ENCODE assay signal across 1 cellular context in the genomic region with DNA sequence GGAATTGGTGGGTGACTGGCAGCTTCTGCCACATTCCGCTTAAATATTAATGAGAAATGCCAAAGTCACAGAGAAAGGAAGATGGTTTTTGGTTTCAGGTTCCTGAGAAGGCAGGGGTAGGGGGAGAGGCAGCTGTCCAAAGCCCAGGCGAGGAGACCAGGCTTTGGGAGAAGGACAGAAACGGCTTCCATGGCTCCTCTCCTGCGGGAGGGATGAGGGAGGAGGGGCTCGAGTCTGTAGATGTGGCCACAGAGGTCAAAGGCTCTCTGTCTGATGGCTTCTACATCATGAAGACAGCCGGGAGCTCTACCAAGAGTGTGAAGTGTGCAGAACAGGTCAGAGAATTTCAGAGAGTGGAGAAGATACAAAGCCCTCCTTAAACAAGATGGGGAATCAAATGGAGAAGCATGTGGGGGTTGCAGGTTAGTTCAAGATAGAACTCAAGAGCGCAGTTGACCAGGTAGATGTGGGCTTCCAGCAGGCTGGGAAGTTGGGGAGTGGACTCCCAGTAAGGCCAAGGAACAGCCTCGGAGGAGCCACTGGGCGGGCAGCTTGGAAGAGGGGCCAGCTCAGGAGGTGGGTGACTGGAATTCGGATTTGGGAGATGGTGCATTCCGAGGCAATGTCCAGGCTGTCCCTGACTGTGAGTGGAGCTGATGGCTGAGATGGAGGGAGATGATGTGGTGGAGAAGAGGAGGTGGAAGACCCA.
TF ChIP-seq lines count a peak whose summit lies in the region.

No MANE protein-coding gene starts in this region.

TF ChIP-seq in K562, 482 proteins besides CTCF, POLR2A, EP300 and RAD21 (continued from another document and continues in another):
- TF ChIP-seq, protein P1, sequence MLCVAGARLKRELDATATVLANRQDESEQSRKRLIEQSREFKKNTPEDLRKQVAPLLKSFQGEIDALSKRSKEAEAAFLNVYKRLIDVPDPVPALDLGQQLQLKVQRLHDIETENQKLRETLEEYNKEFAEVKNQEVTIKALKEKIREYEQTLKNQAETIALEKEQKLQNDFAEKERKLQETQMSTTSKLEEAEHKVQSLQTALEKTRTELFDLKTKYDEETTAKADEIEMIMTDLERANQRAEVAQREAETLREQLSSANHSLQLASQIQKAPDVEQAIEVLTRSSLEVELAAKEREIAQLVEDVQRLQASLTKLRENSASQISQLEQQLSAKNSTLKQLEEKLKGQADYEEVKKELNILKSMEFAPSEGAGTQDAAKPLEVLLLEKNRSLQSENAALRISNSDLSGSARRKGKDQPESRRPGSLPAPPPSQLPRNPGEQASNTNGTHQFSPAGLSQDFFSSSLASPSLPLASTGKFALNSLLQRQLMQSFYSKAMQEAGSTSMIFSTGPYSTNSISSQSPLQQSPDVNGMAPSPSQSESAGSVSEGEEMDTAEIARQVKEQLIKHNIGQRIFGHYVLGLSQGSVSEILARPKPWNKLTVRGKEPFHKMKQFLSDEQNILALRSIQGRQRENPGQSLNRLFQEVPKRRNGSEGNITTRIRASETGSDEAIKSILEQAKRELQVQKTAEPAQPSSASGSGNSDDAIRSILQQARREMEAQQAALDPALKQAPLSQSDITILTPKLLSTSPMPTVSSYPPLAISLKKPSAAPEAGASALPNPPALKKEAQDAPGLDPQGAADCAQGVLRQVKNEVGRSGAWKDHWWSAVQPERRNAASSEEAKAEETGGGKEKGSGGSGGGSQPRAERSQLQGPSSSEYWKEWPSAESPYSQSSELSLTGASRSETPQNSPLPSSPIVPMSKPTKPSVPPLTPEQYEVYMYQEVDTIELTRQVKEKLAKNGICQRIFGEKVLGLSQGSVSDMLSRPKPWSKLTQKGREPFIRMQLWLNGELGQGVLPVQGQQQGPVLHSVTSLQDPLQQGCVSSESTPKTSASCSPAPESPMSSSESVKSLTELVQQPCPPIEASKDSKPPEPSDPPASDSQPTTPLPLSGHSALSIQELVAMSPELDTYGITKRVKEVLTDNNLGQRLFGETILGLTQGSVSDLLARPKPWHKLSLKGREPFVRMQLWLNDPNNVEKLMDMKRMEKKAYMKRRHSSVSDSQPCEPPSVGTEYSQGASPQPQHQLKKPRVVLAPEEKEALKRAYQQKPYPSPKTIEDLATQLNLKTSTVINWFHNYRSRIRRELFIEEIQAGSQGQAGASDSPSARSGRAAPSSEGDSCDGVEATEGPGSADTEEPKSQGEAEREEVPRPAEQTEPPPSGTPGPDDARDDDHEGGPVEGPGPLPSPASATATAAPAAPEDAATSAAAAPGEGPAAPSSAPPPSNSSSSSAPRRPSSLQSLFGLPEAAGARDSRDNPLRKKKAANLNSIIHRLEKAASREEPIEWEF (CRISPR knock-in tag; IDR thresholded peaks at IDR 0.05), result no peak
- TF ChIP-seq TCF3 (CRISPR knock-in tag; IDR thresholded peaks at IDR 0.05) (no peak), ZBTB7A (IDR thresholded peaks at IDR 0.05; ENCODE audit: borderline replicate concordance, control insufficient read depth, low read depth, low read length) (no peak), HCFC1 (IDR thresholded peaks at IDR 0.05; ENCODE audit: low read depth, low read length) (no peak), SRSF9 (IDR thresholded peaks at IDR 0.05; ENCODE audit: borderline replicate concordance, low read depth, low read length) (no peak), HMG20B (CRISPR knock-in tag; IDR thresholded peaks at IDR 0.05) (0 out of 2 replicates have a peak, but pooled peaks have one; percentile 53), EP400 (IDR thresholded peaks at IDR 0.05) (peak; percentile 75), ZNF551 (CRISPR knock-in tag; IDR thresholded peaks at IDR 0.05) (no peak), FOXK1 (CRISPR knock-in tag; IDR thresholded peaks at IDR 0.05; ENCODE audit: borderline replicate concordance) (0 out of 2 replicates have a peak, but pooled peaks have one; percentile 25), ZNF717 (CRISPR knock-in tag; IDR thresholded peaks at IDR 0.05) (0 out of 2 replicates have a peak, but pooled peaks have one; percentile 11), ZNF41 (CRISPR knock-in tag; conservative IDR thresholded peaks at IDR 0.05) (no peak), MIER1 (IDR thresholded peaks at IDR 0.05; ENCODE audit: low read depth) (no peak), C11orf30 (IDR thresholded peaks at IDR 0.05; ENCODE audit: low read depth) (no peak), ZKSCAN8 (CRISPR knock-in tag; IDR thresholded peaks at IDR 0.05) (0 out of 2 replicates have a peak, but pooled peaks have one; percentile 16), MYC (IDR thresholded peaks at IDR 0.05; ENCODE audit: low read depth, low read length) (no peak), MYC (CRISPR knock-in tag; IDR thresholded peaks at IDR 0.05; ENCODE audit: borderline replicate concordance, low read depth) (0 out of 2 replicates have a peak, but pooled peaks have one; percentile 2), HOXB6 (CRISPR knock-in tag; IDR thresholded peaks at IDR 0.05; ENCODE audit: borderline replicate concordance) (no peak), CBX3 (IDR thresholded peaks at IDR 0.05; ENCODE audit: borderline replicate concordance in 1 of 2, low read length in 2 of 2) (no peak), MEF2A (IDR thresholded peaks at IDR 0.05; ENCODE audit: control insufficient read depth, low read depth, low read length) (no peak), ZNF431 (CRISPR knock-in tag; IDR thresholded peaks at IDR 0.05) (no peak), ZNF134 (CRISPR knock-in tag; conservative IDR thresholded peaks at IDR 0.05) (no peak), ELF1 (tag; IDR thresholded peaks at IDR 0.05) (peak; percentile 61; the same call in 1 of the 2 replicates), NFRKB (IDR thresholded peaks at IDR 0.05; ENCODE audit: low read depth) (peak; percentile 91; the same call in 1 of the 2 replicates), RBM14 (IDR thresholded peaks at IDR 0.05; ENCODE audit: borderline replicate concordance, insufficient read depth, low read depth, low read length) (no peak), PHF8 (IDR thresholded peaks at IDR 0.05; ENCODE audit: borderline replicate concordance, low read length) (peak; percentile 53; the same call in 1 of the 2 replicates), TEAD1 (CRISPR knock-in tag; IDR thresholded peaks at IDR 0.05) (peak in 1 of 2 experiments; percentile 6; a peak in 1 of 4 replicates), ZNF707 (CRISPR knock-in tag; conservative IDR thresholded peaks at IDR 0.05) (no peak), GATA2 (CRISPR knock-in tag; IDR thresholded peaks at IDR 0.05) (no peak), RFX1 (IDR thresholded peaks at IDR 0.05) (no peak), ZBTB1 (CRISPR knock-in tag; IDR thresholded peaks at IDR 0.05; ENCODE audit: borderline replicate concordance, low read depth) (no peak), ZNF583 (CRISPR knock-in tag; IDR thresholded peaks at IDR 0.05) (0 out of 2 replicates have a peak, but pooled peaks have one; percentile 8), SNIP1 (IDR thresholded peaks at IDR 0.05; ENCODE audit: low read depth) (no peak), ZNF263 (CRISPR knock-in tag; IDR thresholded peaks at IDR 0.05; ENCODE audit: borderline replicate concordance) (peak; percentile 89), SMC3 (conservative IDR thresholded peaks at IDR 0.05; ENCODE audit: insufficient read depth, low read depth, low read length) (no peak), PURB (CRISPR knock-in tag; IDR thresholded peaks at IDR 0.05; ENCODE audit: low read depth) (no peak), ZFP36 (IDR thresholded peaks at IDR 0.05; ENCODE audit: low read depth, low read length, partially characterized antibody) (no peak), KLF16 (IDR thresholded peaks at IDR 0.05) (no peak), HDGF (IDR thresholded peaks at IDR 0.05) (peak; percentile 63; the same call in 1 of the 2 replicates), RBM34 (IDR thresholded peaks at IDR 0.05; ENCODE audit: borderline replicate concordance, insufficient read depth, low read length) (no peak), FOXJ3 (CRISPR knock-in tag; IDR thresholded peaks at IDR 0.05) (no peak), COPS2 (conservative IDR thresholded peaks at IDR 0.05) (no peak), ARID2 (IDR thresholded peaks at IDR 0.05) (no peak)
- TF ChIP-seq, protein P2, sequence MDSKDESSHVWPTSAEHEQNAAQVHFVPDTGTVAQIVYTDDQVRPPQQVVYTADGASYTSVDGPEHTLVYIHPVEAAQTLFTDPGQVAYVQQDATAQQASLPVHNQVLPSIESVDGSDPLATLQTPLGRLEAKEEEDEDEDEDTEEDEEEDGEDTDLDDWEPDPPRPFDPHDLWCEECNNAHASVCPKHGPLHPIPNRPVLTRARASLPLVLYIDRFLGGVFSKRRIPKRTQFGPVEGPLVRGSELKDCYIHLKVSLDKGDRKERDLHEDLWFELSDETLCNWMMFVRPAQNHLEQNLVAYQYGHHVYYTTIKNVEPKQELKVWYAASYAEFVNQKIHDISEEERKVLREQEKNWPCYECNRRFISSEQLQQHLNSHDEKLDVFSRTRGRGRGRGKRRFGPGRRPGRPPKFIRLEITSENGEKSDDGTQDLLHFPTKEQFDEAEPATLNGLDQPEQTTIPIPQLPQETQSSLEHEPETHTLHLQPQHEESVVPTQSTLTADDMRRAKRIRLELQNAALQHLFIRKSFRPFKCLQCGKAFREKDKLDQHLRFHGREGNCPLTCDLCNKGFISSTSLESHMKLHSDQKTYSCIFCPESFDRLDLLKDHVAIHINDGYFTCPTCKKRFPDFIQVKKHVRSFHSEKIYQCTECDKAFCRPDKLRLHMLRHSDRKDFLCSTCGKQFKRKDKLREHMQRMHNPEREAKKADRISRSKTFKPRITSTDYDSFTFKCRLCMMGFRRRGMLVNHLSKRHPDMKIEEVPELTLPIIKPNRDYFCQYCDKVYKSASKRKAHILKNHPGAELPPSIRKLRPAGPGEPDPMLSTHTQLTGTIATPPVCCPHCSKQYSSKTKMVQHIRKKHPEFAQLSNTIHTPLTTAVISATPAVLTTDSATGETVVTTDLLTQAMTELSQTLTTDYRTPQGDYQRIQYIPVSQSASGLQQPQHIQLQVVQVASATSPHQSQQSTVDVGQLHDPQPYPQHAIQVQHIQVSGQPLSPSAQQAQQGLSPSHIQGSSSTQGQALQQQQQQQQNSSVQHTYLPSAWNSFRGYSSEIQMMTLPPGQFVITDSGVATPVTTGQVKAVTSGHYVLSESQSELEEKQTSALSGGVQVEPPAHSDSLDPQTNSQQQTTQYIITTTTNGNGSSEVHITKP (IDR thresholded peaks at IDR 0.05; ENCODE audit: partially characterized antibody), result peak; percentile 17
- TF ChIP-seq, protein P3, sequence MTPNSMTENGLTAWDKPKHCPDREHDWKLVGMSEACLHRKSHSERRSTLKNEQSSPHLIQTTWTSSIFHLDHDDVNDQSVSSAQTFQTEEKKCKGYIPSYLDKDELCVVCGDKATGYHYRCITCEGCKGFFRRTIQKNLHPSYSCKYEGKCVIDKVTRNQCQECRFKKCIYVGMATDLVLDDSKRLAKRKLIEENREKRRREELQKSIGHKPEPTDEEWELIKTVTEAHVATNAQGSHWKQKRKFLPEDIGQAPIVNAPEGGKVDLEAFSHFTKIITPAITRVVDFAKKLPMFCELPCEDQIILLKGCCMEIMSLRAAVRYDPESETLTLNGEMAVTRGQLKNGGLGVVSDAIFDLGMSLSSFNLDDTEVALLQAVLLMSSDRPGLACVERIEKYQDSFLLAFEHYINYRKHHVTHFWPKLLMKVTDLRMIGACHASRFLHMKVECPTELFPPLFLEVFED (CRISPR knock-in tag; conservative IDR thresholded peaks at IDR 0.05), result no peak
- TF ChIP-seq, protein P4, sequence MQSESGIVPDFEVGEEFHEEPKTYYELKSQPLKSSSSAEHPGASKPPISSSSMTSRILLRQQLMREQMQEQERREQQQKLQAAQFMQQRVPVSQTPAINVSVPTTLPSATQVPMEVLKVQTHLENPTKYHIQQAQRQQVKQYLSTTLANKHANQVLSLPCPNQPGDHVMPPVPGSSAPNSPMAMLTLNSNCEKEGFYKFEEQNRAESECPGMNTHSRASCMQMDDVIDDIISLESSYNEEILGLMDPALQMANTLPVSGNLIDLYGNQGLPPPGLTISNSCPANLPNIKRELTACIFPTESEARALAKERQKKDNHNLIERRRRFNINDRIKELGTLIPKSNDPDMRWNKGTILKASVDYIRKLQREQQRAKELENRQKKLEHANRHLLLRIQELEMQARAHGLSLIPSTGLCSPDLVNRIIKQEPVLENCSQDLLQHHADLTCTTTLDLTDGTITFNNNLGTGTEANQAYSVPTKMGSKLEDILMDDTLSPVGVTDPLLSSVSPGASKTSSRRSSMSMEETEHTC (IDR thresholded peaks at IDR 0.05), result no peak
- TF ChIP-seq, protein P5, sequence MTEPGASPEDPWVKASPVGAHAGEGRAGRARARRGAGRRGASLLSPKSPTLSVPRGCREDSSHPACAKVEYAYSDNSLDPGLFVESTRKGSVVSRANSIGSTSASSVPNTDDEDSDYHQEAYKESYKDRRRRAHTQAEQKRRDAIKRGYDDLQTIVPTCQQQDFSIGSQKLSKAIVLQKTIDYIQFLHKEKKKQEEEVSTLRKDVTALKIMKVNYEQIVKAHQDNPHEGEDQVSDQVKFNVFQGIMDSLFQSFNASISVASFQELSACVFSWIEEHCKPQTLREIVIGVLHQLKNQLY (CRISPR knock-in tag; conservative IDR thresholded peaks at IDR 0.05), result no peak
- TF ChIP-seq, protein P6, sequence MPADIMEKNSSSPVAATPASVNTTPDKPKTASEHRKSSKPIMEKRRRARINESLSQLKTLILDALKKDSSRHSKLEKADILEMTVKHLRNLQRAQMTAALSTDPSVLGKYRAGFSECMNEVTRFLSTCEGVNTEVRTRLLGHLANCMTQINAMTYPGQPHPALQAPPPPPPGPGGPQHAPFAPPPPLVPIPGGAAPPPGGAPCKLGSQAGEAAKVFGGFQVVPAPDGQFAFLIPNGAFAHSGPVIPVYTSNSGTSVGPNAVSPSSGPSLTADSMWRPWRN (IDR thresholded peaks at IDR 0.05; ENCODE audit: low read depth), result no peak
- TF ChIP-seq, protein P7, sequence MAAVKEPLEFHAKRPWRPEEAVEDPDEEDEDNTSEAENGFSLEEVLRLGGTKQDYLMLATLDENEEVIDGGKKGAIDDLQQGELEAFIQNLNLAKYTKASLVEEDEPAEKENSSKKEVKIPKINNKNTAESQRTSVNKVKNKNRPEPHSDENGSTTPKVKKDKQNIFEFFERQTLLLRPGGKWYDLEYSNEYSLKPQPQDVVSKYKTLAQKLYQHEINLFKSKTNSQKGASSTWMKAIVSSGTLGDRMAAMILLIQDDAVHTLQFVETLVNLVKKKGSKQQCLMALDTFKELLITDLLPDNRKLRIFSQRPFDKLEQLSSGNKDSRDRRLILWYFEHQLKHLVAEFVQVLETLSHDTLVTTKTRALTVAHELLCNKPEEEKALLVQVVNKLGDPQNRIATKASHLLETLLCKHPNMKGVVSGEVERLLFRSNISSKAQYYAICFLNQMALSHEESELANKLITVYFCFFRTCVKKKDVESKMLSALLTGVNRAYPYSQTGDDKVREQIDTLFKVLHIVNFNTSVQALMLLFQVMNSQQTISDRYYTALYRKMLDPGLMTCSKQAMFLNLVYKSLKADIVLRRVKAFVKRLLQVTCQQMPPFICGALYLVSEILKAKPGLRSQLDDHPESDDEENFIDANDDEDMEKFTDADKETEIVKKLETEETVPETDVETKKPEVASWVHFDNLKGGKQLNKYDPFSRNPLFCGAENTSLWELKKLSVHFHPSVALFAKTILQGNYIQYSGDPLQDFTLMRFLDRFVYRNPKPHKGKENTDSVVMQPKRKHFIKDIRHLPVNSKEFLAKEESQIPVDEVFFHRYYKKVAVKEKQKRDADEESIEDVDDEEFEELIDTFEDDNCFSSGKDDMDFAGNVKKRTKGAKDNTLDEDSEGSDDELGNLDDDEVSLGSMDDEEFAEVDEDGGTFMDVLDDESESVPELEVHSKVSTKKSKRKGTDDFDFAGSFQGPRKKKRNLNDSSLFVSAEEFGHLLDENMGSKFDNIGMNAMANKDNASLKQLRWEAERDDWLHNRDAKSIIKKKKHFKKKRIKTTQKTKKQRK (IDR thresholded peaks at IDR 0.05; ENCODE audit: borderline replicate concordance, low read depth, low read length), result no peak
